Comparison of ENCODE assay signal across 11 cellular contexts in genomic region chr20:5945963-5946362, GRCh38. TPM values are rescaled to one million over a fixed set of nuclear protein-coding genes. Genes with fewer than 3 reads are reported as not detected.
DNase-seq lines count a peak whose midpoint lies in the region; FAIRE-seq and TF ChIP-seq lines count a peak whose summit lies in the region.
"Had no signal": no experiment of that assay in that cellular context is flagged by ENCODE, and none has a peak within 500 bp of the region (broad histone marks: within the 10 kb centered on the region; RNA-seq: fewer than 3 reads in every experiment).

No MANE protein-coding gene starts in this region.

- DNase-seq in A172 (ENCODE audit: low spot score) = peak; percentile 47
- peak; percentile 59 for DNase-seq in COLO829 (ENCODE audit: low spot score)
- peak; percentile 54 for DNase-seq in RCC 7860 (ENCODE audit: low spot score)
- DNase-seq in erythroblast (lab: John Stamatoyannopoulos, UW) = peak; percentile 36 to 44
- DNase-seq in NCI-H2081 treated with DMSO at 0.1 percent for 48 hours (lab: John Stamatoyannopoulos, UW) = no peak
- no peak for DNase-seq in NCI-H2227 treated with DMSO at 0.1 percent for 48 hours (lab: John Stamatoyannopoulos, UW)
- DNase-seq in NK-92 (lab: John Stamatoyannopoulos, UW; ENCODE audit: unreplicated experiment) = no peak
- no peak for DNase-seq in amygdala (lab: John Stamatoyannopoulos, UW)
- DNase-seq: hippocampal formation, NCI-H1436, transverse colon had no signal

- FAIRE-seq in RCC 7860 (lab: Jason Lieb, UNC) = no peak

- no peak for TF ChIP-seq POLR2A in erythroblast (IDR thresholded peaks at IDR 0.05; ENCODE audit: low read length)

RNA-seq across cellular contexts. Expression of gene TRMT6, which starts 4.4 kb away (rescaled TPM):
- total RNA-seq in A172 (2014; rRNA removed; shearing (Covaris generic)) = 28.8 and 37.3 TPM in 2 replicates

RNA-seq across cellular contexts. Expression of gene MCM8, which starts 4.5 kb away (rescaled TPM):
- 39.2 and 51.6 TPM in 2 replicates for total RNA-seq in A172 (2014; rRNA removed; shearing (Covaris generic))

RNA-seq across cellular contexts. Expression of gene CHGB, which starts 34.7 kb away (rescaled TPM):
- total RNA-seq in A172 (2014; rRNA removed; shearing (Covaris generic)) = 0.03 and 0.34 TPM in 2 replicates

RNA-seq across cellular contexts. Expression of gene CRLS1, which starts 60.0 kb away (rescaled TPM):
- 63.4 and 73.2 TPM in 2 replicates for total RNA-seq in A172 (2014; rRNA removed; shearing (Covaris generic))

Comparison
In these comparisons a context has a peak if more than half of its experiments do, and no peak if none do; other contexts are left out.
1. DNase-seq: peak in A172 (single experiment), COLO829 (single experiment), RCC 7860 (single experiment) and erythroblast (2 of 2); none in NCI-H2081 treated with DMSO at 0.1 percent for 48 hours (single experiment), NCI-H2227 treated with DMSO at 0.1 percent for 48 hours (single experiment), NK-92 (single experiment) and amygdala (0 of 56).